10 cellular contexts compared by ENCODE assay signal in the genomic region with DNA sequence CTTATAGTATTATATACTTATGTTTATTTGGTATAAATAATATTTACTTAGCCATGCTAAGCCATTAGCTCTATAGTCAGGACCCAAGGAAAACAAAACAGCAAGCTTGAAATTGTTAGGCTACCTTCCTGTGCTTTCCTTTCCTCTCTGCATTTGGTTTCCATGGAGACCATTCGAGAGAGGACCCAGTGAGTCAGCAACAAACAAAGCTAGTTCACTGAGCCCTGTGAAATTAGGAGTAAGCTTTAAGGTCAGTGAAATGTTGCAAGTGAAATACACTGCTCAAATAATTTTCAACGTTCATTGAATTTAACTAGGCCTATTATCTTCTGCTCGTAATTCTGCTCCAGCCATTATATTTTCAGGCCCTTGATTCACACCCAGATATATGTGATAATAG. TPM values are rescaled to one million over a fixed set of nuclear protein-coding genes. Genes with fewer than 3 reads are reported as not detected.
DNase-seq lines count a peak whose midpoint lies in the region; ATAC-seq and TF ChIP-seq lines count a peak whose summit lies in the region.
"Had no signal": no experiment of that assay in that cellular context is flagged by ENCODE, and none has a peak within 500 bp of the region (broad histone marks: within the 10 kb centered on the region; RNA-seq: fewer than 3 reads in every experiment).

No MANE protein-coding gene starts in this region.

- no peaks in the 10 kb centered on the region for H3K9me2 ChIP-seq in neural cell (ENCODE audit: insufficient read depth, low read length)

- peak overlapping the region; percentile 60 for H3K4me2 ChIP-seq in neural cell (ENCODE audit: low read length)

- no peaks in the 10 kb centered on the region for H4K20me1 ChIP-seq in neural cell (ENCODE audit: insufficient read depth)

- H3K27me3 ChIP-seq in neural cell (ENCODE audit: insufficient read depth, low read depth, low read length), result no peaks in the 10 kb centered on the region

- no peaks in the 10 kb centered on the region for H3K79me2 ChIP-seq in neural cell (replicated peaks; ENCODE audit: insufficient read depth, low read length)

- no peaks in the 10 kb centered on the region for H3K9me3 ChIP-seq in neural cell (ENCODE audit: low read length)

- DNase-seq in GM04503 (ENCODE audit: low read depth) (peak; percentile 11), NCI-H2029 (lab: John Stamatoyannopoulos, UW) (peak; percentile 84), choroid plexus epithelial cell (ENCODE audit: low read depth) (peak; percentile 92), NCI-H1048 (lab: John Stamatoyannopoulos, UW) (no peak), GM19240 (ENCODE audit: insufficient read length, low spot score) (no peak)
- no peak for DNase-seq in activated naive CD8-positive, alpha-beta T cell treated with anti-CD3 and anti-CD28 coated beads, Interleukin-2, amount 50 U/mL, for 24 hours
- DNase-seq: left ventricle myocardium superior had no signal

- no peak overlapping the region for H2AFZ ChIP-seq in neural cell (ENCODE audit: low read depth, low read length)

- H3K4me3 ChIP-seq in choroid plexus epithelial cell (ENCODE audit: low read depth, low read length), result no peak overlapping the region
- H3K4me3 ChIP-seq in neural cell (ENCODE audit: low read length), result peak overlapping the region; percentile 48

- H3K27ac Mint-ChIP-seq in activated naive CD8-positive, alpha-beta T cell treated with anti-CD3 and anti-CD28 coated beads, Interleukin-2, amount 50 U/mL, for 24 hours, result no peak overlapping the region

- H3K9me3 Mint-ChIP-seq in activated naive CD8-positive, alpha-beta T cell treated with anti-CD3 and anti-CD28 coated beads, Interleukin-2, amount 50 U/mL, for 24 hours, result no peaks in the 10 kb centered on the region

- H3F3A ChIP-seq in neural cell (ENCODE audit: insufficient read depth, low read length, poor library complexity, severe bottlenecking), result peaks cover 5% of the 10 kb centered on the region

- H3K27me3 Mint-ChIP-seq in activated naive CD8-positive, alpha-beta T cell treated with anti-CD3 and anti-CD28 coated beads, Interleukin-2, amount 50 U/mL, for 24 hours, result peaks cover 3% of the 10 kb centered on the region

- TF ChIP-seq EP300 in neural cell (conservative IDR thresholded peaks at IDR 0.05; ENCODE audit: poor library complexity, severe bottlenecking), result peak; percentile 66

- TF ChIP-seq CTCF in choroid plexus epithelial cell (conservative IDR thresholded peaks at IDR 0.05; ENCODE audit: low read depth, low read length), result no peak
- TF ChIP-seq CTCF in neural cell (IDR thresholded peaks at IDR 0.05; ENCODE audit: poor library complexity, severe bottlenecking), result peak; percentile 41

- peak; percentile 31 for TF ChIP-seq RAD21 in neural cell (conservative IDR thresholded peaks at IDR 0.05)

- peak overlapping the region; percentile 88 for H3K27ac ChIP-seq in neural cell (ENCODE audit: low read length)

- H3K36me3 ChIP-seq in neural cell (ENCODE audit: insufficient read depth, low read length), result no peaks in the 10 kb centered on the region

- H3K4me1 Mint-ChIP-seq in activated naive CD8-positive, alpha-beta T cell treated with anti-CD3 and anti-CD28 coated beads, Interleukin-2, amount 50 U/mL, for 24 hours, result no peaks in the 10 kb centered on the region

- no peaks in the 10 kb centered on the region for H3K36me3 Mint-ChIP-seq in activated naive CD8-positive, alpha-beta T cell treated with anti-CD3 and anti-CD28 coated beads, Interleukin-2, amount 50 U/mL, for 24 hours (ENCODE audit: low read depth)

- no peak overlapping the region for H3K4me3 Mint-ChIP-seq in activated naive CD8-positive, alpha-beta T cell treated with anti-CD3 and anti-CD28 coated beads, Interleukin-2, amount 50 U/mL, for 24 hours

- H3K9ac ChIP-seq in neural cell (ENCODE audit: low read length), result peak overlapping the region; percentile 49

- no peak for ATAC-seq in activated naive CD8-positive, alpha-beta T cell treated with anti-CD3 and anti-CD28 coated beads, Interleukin-2, amount 50 U/mL, for 24 hours
- no peak for ATAC-seq in HG02759 (IDR thresholded peaks at IDR 0.05; ENCODE audit: unreplicated experiment)
- ATAC-seq: left ventricle myocardium superior had no signal

TF ChIP-seq in neural cell, 6 proteins besides CTCF, POLR2A, EP300 and RAD21:
- peak; percentile 30 for TF ChIP-seq SMC3 (conservative IDR thresholded peaks at IDR 0.05; ENCODE audit: poor library complexity)
- TF ChIP-seq POLR2AphosphoS5 (IDR thresholded peaks at IDR 0.05), result peak; percentile 46
- no peak for TF ChIP-seq TAF1 (IDR thresholded peaks at IDR 0.05; ENCODE audit: low read depth)

RNA-seq across cellular contexts. Expression of a gene that starts 9.1 kb away (rescaled TPM):
- polyA plus RNA-seq in neural cell, result not detected in 2 replicates
- 0.23 TPM in 1 of 2 replicates, not detected in the other for polyA minus RNA-seq in neural cell
- polyA plus RNA-seq: thymus had no signal

RNA-seq across cellular contexts. Expression of a gene that starts 58.8 kb away (rescaled TPM):
- 82.2 and 87.3 TPM in 2 replicates for polyA plus RNA-seq in neural cell
- polyA minus RNA-seq in neural cell, result 98.2 and 102 TPM in 2 replicates

Comparison
In these comparisons a context has a peak if more than half of its experiments do, and no peak if none do; other contexts are left out.
1. DNase-seq: peak in GM04503 (single experiment), NCI-H2029 (single experiment) and choroid plexus epithelial cell (single experiment); none in activated naive CD8-positive, alpha-beta T cell treated with anti-CD3 and anti-CD28 coated beads, Interleukin-2, amount 50 U/mL, for 24 hours (single experiment), NCI-H1048 (single experiment) and GM19240 (single experiment).